ENCODE assay signal across 14 cellular contexts in the genomic region with DNA sequence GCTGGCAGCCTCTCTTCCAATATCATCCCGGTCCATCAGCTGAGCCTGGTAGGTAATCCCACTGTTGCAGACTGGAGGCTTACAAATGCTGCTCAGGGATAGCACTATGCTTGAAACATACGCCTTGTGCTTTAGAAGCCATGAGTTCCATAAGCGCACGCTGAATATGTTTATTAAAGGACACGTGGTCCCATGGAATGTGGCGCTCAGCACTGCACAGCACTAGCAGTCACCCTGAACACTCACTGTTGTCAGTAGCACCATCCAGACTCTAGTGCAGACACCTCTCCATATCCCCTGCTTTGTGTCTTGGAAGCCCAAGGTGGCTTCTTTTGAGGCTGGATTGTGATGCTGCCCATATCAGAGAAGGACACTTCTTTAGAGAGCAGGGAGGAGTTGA.
DNase-seq lines count a peak whose midpoint lies in the region; ATAC-seq, FAIRE-seq and TF ChIP-seq lines count a peak whose summit lies in the region.
"Had no signal": no experiment of that assay in that cellular context is flagged by ENCODE, and none has a peak within 500 bp of the region (broad histone marks: within the 10 kb centered on the region; RNA-seq: fewer than 3 reads in every experiment).

No MANE protein-coding gene starts in this region.

- H3K27ac Mint-ChIP-seq in activated naive CD4-positive, alpha-beta T cell treated with anti-CD3 and anti-CD28 coated beads, Interleukin-2, amount 10 ng/mL, durations not matched to agents 7 days and 5 days = peak overlapping the region; percentile 19
- H3K27ac Mint-ChIP-seq in memory B cell = peak overlapping the region; percentile 69

- CTCF ChIA-PET in activated naive CD4-positive, alpha-beta T cell treated with anti-CD3 and anti-CD28 coated beads, Interleukin-2, amount 10 ng/mL, durations not matched to agents 7 days and 5 days (lab: Charles Lee) = interaction anchor here (2.6 kb wide), 1 partner anchor 121 kb away, joined by 13 read pairs; a partner anchor contains a TSS

- H3K27me3 Mint-ChIP-seq in activated naive CD4-positive, alpha-beta T cell treated with anti-CD3 and anti-CD28 coated beads, Interleukin-2, amount 10 ng/mL, durations not matched to agents 7 days and 5 days = no peaks in the 10 kb centered on the region
- H3K27me3 Mint-ChIP-seq in memory B cell = no peaks in the 10 kb centered on the region

- H3K9me3 ChIP-seq in tibial artery = no peaks in the 10 kb centered on the region
- H3K9me3 ChIP-seq: heart left ventricle had no signal

- no peak overlapping the region for H3K4me3 ChIP-seq in tibial artery
- H3K4me3 ChIP-seq: heart left ventricle had no signal

- H3K27me3 ChIP-seq in tibial artery = no peaks in the 10 kb centered on the region
- H3K27me3 ChIP-seq: heart left ventricle had no signal

- peak overlapping the region; percentile 32 to 53 for H3K27ac ChIP-seq in tibial artery

- H3K36me3 Mint-ChIP-seq in activated naive CD4-positive, alpha-beta T cell treated with anti-CD3 and anti-CD28 coated beads, Interleukin-2, amount 10 ng/mL, durations not matched to agents 7 days and 5 days = peaks cover 34% of the 10 kb centered on the region
- H3K36me3 Mint-ChIP-seq in memory B cell = peaks cover 7% of the 10 kb centered on the region

- no peak overlapping the region for H3K4me3 Mint-ChIP-seq in activated naive CD4-positive, alpha-beta T cell treated with anti-CD3 and anti-CD28 coated beads, Interleukin-2, amount 10 ng/mL, durations not matched to agents 7 days and 5 days
- H3K4me3 Mint-ChIP-seq in memory B cell = peak overlapping the region; percentile 46

- TF ChIP-seq CTCF in tibial artery (IDR thresholded peaks at IDR 0.05) = no peak

- peaks cover 61% of the 10 kb centered on the region for H3K4me1 Mint-ChIP-seq in activated naive CD4-positive, alpha-beta T cell treated with anti-CD3 and anti-CD28 coated beads, Interleukin-2, amount 10 ng/mL, durations not matched to agents 7 days and 5 days
- peaks cover 39% of the 10 kb centered on the region for H3K4me1 Mint-ChIP-seq in memory B cell

- no peak for ATAC-seq in memory B cell (ENCODE audit: low read depth)
- ATAC-seq: left cardiac atrium had no signal

- no peaks in the 10 kb centered on the region for H3K9me3 Mint-ChIP-seq in activated naive CD4-positive, alpha-beta T cell treated with anti-CD3 and anti-CD28 coated beads, Interleukin-2, amount 10 ng/mL, durations not matched to agents 7 days and 5 days
- H3K9me3 Mint-ChIP-seq in memory B cell = peaks cover 3% of the 10 kb centered on the region

- FAIRE-seq in frontal cortex (lab: Jason Lieb, UNC) = no peak

- H3K36me3 ChIP-seq in tibial artery = no peaks in the 10 kb centered on the region
- H3K36me3 ChIP-seq: heart left ventricle had no signal

- intact Hi-C loops in tibial artery (cut with DNase I; ENCODE audit: low total_unique reads) = no loop called here

- H3K4me1 ChIP-seq in tibial artery = peaks cover 0 to 87% (median 48%) of the 10 kb centered on the region in 4 donors

- DNase-seq in activated naive CD4-positive, alpha-beta T cell treated with anti-CD3 and anti-CD28 coated beads, Interleukin-2, amount 10 ng/mL, durations not matched to agents 7 days and 5 days = no peak
- no peak for DNase-seq in activated naive CD4-positive, alpha-beta T cell (lab: John Stamatoyannopoulos, UW)
- DNase-seq in RPMI8226 (peak; percentile 23), memory B cell (ENCODE audit: low spot score in 2 of 2) (no peak), tibial artery (no peak), frontal cortex (ENCODE audit: low spot score in 2 of 2) (no peak), AG20443 (ENCODE audit: low spot score) (no peak), NCI-H748 (lab: John Stamatoyannopoulos, UW; ENCODE audit: unreplicated experiment) (no peak)
- DNase-seq: GDM1; HCEC 1CT; heart left ventricle; left cardiac atrium; nucleus accumbens; stimulated activated CD4-positive, alpha-beta T cell treated with anti-CD3 and anti-CD28 coated beads, Interleukin-12 subunit alpha, Interleukin-12 subunit beta, amount 100 ng/mL, for 4 hours had no signal
